In the genomic region with DNA sequence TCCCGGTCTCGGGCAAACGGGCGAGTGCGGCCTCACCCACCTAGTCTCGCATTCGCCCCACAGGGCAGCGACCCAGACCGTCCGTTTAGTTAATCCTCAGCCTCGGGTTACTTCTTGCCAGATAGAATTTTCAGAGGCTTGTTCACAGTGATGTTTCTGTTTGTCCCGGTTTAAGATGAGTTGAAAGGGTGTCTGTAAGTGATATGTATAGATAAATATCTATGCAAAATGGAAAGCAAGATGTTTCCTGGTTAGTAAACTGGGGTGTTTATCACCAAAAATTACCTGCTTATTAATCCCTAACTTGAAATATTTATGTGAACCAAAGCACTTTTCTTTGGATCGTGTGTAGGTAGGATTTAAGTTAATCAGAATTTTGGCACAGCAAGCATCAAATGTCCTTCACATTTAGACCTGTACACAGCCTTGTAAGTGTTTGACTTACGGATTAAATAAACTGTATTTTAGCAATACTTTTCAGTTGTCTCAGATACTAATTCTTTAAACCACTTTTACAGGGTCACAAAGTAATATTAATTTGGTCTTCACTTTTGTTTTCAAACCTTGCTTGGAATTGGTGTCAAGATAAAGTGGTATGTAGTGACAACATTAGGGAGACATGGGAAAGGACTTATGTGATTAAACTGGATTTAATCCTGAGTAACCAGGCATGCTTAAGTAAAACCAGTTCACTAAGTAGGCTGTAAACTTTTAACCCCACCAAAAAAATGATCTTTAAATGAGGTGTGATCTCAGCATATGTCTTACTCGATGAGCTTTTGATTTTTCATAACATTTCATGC, we compare ENCODE assay signal across 8 cellular contexts. TPM values are rescaled to one million over a fixed set of nuclear protein-coding genes. Genes with fewer than 3 reads are reported as not detected.
DNase-seq lines count a peak whose midpoint lies in the region; TF ChIP-seq lines count a peak whose summit lies in the region.

No MANE protein-coding gene starts in this region.

- DNase-seq in activated CD4-positive, alpha-beta T cell treated with anti-CD3 and anti-CD28 coated beads, Interleukin-2, amount 10 ng/mL, durations not matched to agents 7 days and 5 days: no peak
- DNase-seq in activated CD4-positive, alpha-beta T cell treated with anti-CD3 and anti-CD28 coated beads for 48 hours: no peak
- no peak for DNase-seq in RWPE1 (ENCODE audit: low spot score)
- DNase-seq in endothelial cell (ENCODE audit: low spot score): no peak
- DNase-seq in nephron progenitor cell: no peak
- no peak for DNase-seq in islet precursor cell
- no peak for DNase-seq in EL
- DNase-seq in activated CD4-positive, alpha-beta T cell treated with anti-CD3 and anti-CD28 coated beads, Interleukin-2, amount 50 U/mL, for 48 hours: no peak

- CTCF ChIA-PET in activated CD4-positive, alpha-beta T cell treated with anti-CD3 and anti-CD28 coated beads, Interleukin-2, amount 10 ng/mL, durations not matched to agents 7 days and 5 days (lab: Charles Lee): no interaction called here
- CTCF ChIA-PET in RWPE1 (lab: Yijun Ruan, JAX): interaction anchor here (0.6 kb wide), 1 partner anchor 129 kb away, joined by 3 read pairs; no protein-coding TSS in a partner anchor

- peak overlapping the region; percentile 94 for H3K27ac ChIP-seq in RWPE1

- POLR2A ChIA-PET in activated CD4-positive, alpha-beta T cell treated with anti-CD3 and anti-CD28 coated beads, Interleukin-2, amount 10 ng/mL, durations not matched to agents 7 days and 5 days (lab: Charles Lee): no interaction called here
- POLR2A ChIA-PET in RWPE1 (lab: Yijun Ruan, JAX; ENCODE audit: low non-redundant PET): no interaction called here

- H3K27ac Mint-ChIP-seq in activated CD4-positive, alpha-beta T cell treated with anti-CD3 and anti-CD28 coated beads, Interleukin-2, amount 10 ng/mL, durations not matched to agents 7 days and 5 days: peak overlapping the region; percentile 94
- peak overlapping the region; percentile 98 for H3K27ac Mint-ChIP-seq in endothelial cell (ENCODE audit: unreplicated experiment)
- H3K27ac Mint-ChIP-seq in nephron progenitor cell: peak overlapping the region; percentile 98

- peaks cover 13% of the 10 kb centered on the region for H3K36me3 Mint-ChIP-seq in activated CD4-positive, alpha-beta T cell treated with anti-CD3 and anti-CD28 coated beads, Interleukin-2, amount 10 ng/mL, durations not matched to agents 7 days and 5 days (ENCODE audit: low read depth)
- H3K36me3 Mint-ChIP-seq in endothelial cell (ENCODE audit: low read depth, unreplicated experiment): peaks cover 4% of the 10 kb centered on the region
- peaks cover 33% of the 10 kb centered on the region for H3K36me3 Mint-ChIP-seq in nephron progenitor cell (ENCODE audit: low read depth)

- H3K27me3 Mint-ChIP-seq in activated CD4-positive, alpha-beta T cell treated with anti-CD3 and anti-CD28 coated beads, Interleukin-2, amount 10 ng/mL, durations not matched to agents 7 days and 5 days: peaks cover 13% of the 10 kb centered on the region
- H3K27me3 Mint-ChIP-seq in endothelial cell (ENCODE audit: unreplicated experiment) (peaks cover 4% of the 10 kb centered on the region), nephron progenitor cell (ENCODE audit: low read depth, poor library complexity) (no peaks in the 10 kb centered on the region)

- peak overlapping the region; percentile 99 for H3K4me3 Mint-ChIP-seq in activated CD4-positive, alpha-beta T cell treated with anti-CD3 and anti-CD28 coated beads, Interleukin-2, amount 10 ng/mL, durations not matched to agents 7 days and 5 days
- H3K4me3 Mint-ChIP-seq in endothelial cell (ENCODE audit: unreplicated experiment): peak overlapping the region; percentile 100
- peak overlapping the region; percentile 98 for H3K4me3 Mint-ChIP-seq in nephron progenitor cell

- no peaks in the 10 kb centered on the region for H3K9me3 Mint-ChIP-seq in activated CD4-positive, alpha-beta T cell treated with anti-CD3 and anti-CD28 coated beads, Interleukin-2, amount 10 ng/mL, durations not matched to agents 7 days and 5 days
- no peaks in the 10 kb centered on the region for H3K9me3 Mint-ChIP-seq in endothelial cell (ENCODE audit: unreplicated experiment)
- H3K9me3 Mint-ChIP-seq in nephron progenitor cell: no peaks in the 10 kb centered on the region

- TF ChIP-seq CTCF in RWPE1 (conservative IDR thresholded peaks at IDR 0.05; ENCODE audit: low read depth): no peak
- no peak for TF ChIP-seq CTCF in endothelial cell (IDR thresholded peaks at IDR 0.05; ENCODE audit: unreplicated experiment)
- TF ChIP-seq CTCF in nephron progenitor cell (IDR thresholded peaks at IDR 0.05): no peak

- peaks cover 36% of the 10 kb centered on the region for H3K4me1 Mint-ChIP-seq in activated CD4-positive, alpha-beta T cell treated with anti-CD3 and anti-CD28 coated beads, Interleukin-2, amount 10 ng/mL, durations not matched to agents 7 days and 5 days
- H3K4me1 Mint-ChIP-seq in endothelial cell (ENCODE audit: unreplicated experiment): peaks cover 17% of the 10 kb centered on the region
- H3K4me1 Mint-ChIP-seq in nephron progenitor cell: peaks cover 48% of the 10 kb centered on the region

RNA-seq across cellular contexts. Expression of gene ZNF326, which starts 0.9 kb away (rescaled TPM):
- 10 to 100 TPM; 16.6 to 18.5 TPM for total RNA-seq in activated CD4-positive, alpha-beta T cell treated with anti-CD3 and anti-CD28 coated beads, Interleukin-2, amount 10 ng/mL, durations not matched to agents 7 days and 5 days
- total RNA-seq in endothelial cell (ENCODE audit: unreplicated experiment): 36.5 TPM
